Comparison of ENCODE assay signal across 23 cellular contexts in the genomic region with DNA sequence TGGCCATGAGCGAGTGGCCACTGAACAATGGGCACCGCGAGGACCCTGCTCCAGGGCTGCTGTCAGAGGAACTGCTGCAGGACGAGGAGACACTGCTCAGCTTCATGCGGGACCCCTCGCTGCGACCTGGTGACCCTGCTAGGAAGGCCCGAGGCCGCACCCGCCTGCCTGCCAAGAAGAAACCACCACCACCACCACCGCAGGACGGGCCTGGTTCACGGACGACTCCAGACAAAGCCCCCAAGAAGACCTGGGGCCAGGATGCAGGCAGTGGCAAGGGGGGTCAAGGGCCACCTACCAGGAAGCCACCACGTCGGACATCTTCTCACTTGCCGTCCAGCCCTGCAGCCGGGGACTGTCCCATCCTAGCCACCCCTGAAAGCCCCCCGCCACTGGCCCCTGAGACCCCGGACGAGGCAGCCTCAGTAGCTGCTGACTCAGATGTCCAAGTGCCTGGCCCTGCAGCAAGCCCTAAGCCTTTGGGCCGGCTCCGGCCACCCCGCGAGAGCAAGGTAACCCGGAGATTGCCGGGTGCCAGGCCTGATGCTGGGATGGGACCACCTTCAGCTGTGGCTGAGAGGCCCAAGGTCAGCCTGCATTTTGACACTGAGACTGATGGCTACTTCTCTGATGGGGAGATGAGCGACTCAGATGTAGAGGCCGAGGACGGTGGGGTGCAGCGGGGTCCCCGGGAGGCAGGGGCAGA. TPM values are rescaled to one million over a fixed set of nuclear protein-coding genes. Genes with fewer than 3 reads are reported as not detected.
DNase-seq lines count a peak whose midpoint lies in the region; ATAC-seq and TF ChIP-seq lines count a peak whose summit lies in the region.
"Had no signal": no experiment of that assay in that cellular context is flagged by ENCODE, and none has a peak within 500 bp of the region (broad histone marks: within the 10 kb centered on the region; RNA-seq: fewer than 3 reads in every experiment).

No MANE protein-coding gene starts in this region.

- H3K9me2 ChIP-seq in SK-N-SH, result no peaks in the 10 kb centered on the region

- POLR2A ChIA-PET in SK-N-SH (lab: Yijun Ruan, JAX), result interaction anchor here (0.9 to 1.0 kb wide), 2 partner anchors 51 to 167 kb away, joined by 3 read pairs; a partner anchor contains a TSS

- H2AFZ ChIP-seq in SK-N-SH (ENCODE audit: low read depth), result no peak overlapping the region
- H2AFZ ChIP-seq: GM23338 had no signal

- WGBS in SK-N-SH (ENCODE audit: low lambda C conversion rate), result 98% methylated on average over 14 of the region's 32 CpGs

- H3K9ac ChIP-seq in SK-N-SH, result no peak overlapping the region
- H3K9ac ChIP-seq in muscle layer of colon (ENCODE audit: low read length), result no peak overlapping the region

- H3K4me2 ChIP-seq in SK-N-SH, result no peak overlapping the region
- H3K4me2 ChIP-seq: GM23338 had no signal

- CTCF ChIA-PET in SK-N-SH (lab: Yijun Ruan, JAX), result interaction anchor here (0.6 to 4.8 kb wide), 46 partner anchors 8 to 634 kb away, joined by 3 to 53 read pairs (median 4); a partner anchor contains a TSS

- no peaks in the 10 kb centered on the region for H4K20me1 ChIP-seq in SK-N-SH (ENCODE audit: insufficient read depth)

- peak; percentile 14 for DNase-seq in SK-N-SH
- DNase-seq in central memory CD8-positive, alpha-beta T cell (ENCODE audit: low spot score in 2 of 2), result no peak
- no peak for DNase-seq in NCI-H1048 (lab: John Stamatoyannopoulos, UW)
- DNase-seq in SHP77 (lab: John Stamatoyannopoulos, UW), result no peak
- DNase-seq: Calu3; CD8-positive, alpha-beta memory T cell; DMS53; GDM1; Kasumi-1; NCI-H1417 treated with DMSO at 0.1 percent for 48 hours; NCI-H187; NCI-H446; NCI-H526; OCI-M1; SHP77 treated with DMSO at 0.1 percent for 48 hours had no signal

- H3K27ac ChIP-seq in SK-N-SH (ENCODE audit: low read depth in 2 of 2, low read length in 1 of 2) (no peak overlapping the region), muscle layer of colon (ENCODE audit: low read depth, low read length) (peak overlapping the region; percentile 25)
- H3K27ac ChIP-seq: 22Rv1, C4-2B, SK-N-MC had no signal

- peak overlapping the region; percentile 38 for H3K27ac Mint-ChIP-seq in central memory CD8-positive, alpha-beta T cell (ENCODE audit: low read depth)
- peak overlapping the region; percentile 78 for H3K27ac Mint-ChIP-seq in stimulated activated memory B cell treated with anti-CD40 and anti-IgM and Interleukin-4, amounts not matched to agents 10 μg/mL and 1 μg/mL and 100 μg/mL, for 72 hours
- H3K27ac Mint-ChIP-seq: GM23338 had no signal

- H3K4me1 Mint-ChIP-seq in central memory CD8-positive, alpha-beta T cell, result peaks cover 31% of the 10 kb centered on the region
- peaks cover 58% of the 10 kb centered on the region for H3K4me1 Mint-ChIP-seq in stimulated activated memory B cell treated with anti-CD40 and anti-IgM and Interleukin-4, amounts not matched to agents 10 μg/mL and 1 μg/mL and 100 μg/mL, for 72 hours

- peaks cover 24 to 51% of the 10 kb centered on the region in 2 experiments for H3K36me3 ChIP-seq in SK-N-SH (replicated peaks in 1 of 2; ENCODE audit: control insufficient read depth in 1 of 2, insufficient read depth in 2 of 2, low read length in 1 of 2)
- peaks cover 60% of the 10 kb centered on the region for H3K36me3 ChIP-seq in muscle layer of colon (ENCODE audit: insufficient read depth, low read length)

- H3K9me3 Mint-ChIP-seq in central memory CD8-positive, alpha-beta T cell, result no peaks in the 10 kb centered on the region
- no peaks in the 10 kb centered on the region for H3K9me3 Mint-ChIP-seq in stimulated activated memory B cell treated with anti-CD40 and anti-IgM and Interleukin-4, amounts not matched to agents 10 μg/mL and 1 μg/mL and 100 μg/mL, for 72 hours
- H3K9me3 Mint-ChIP-seq: CD8-positive, alpha-beta memory T cell; GM23338 had no signal

- H3K4me1 ChIP-seq in SK-N-SH (ENCODE audit: control insufficient read depth in 1 of 2, insufficient read depth in 2 of 2, low read depth in 1 of 2, low read length in 1 of 2) (peaks cover 6 to 20% of the 10 kb centered on the region in 2 experiments; a peak in 2 of 4 replicates), muscle layer of colon (ENCODE audit: insufficient read depth, low read length) (peaks cover 29% of the 10 kb centered on the region)

- no peak overlapping the region for H3K4me3 Mint-ChIP-seq in central memory CD8-positive, alpha-beta T cell
- H3K4me3 Mint-ChIP-seq in stimulated activated memory B cell treated with anti-CD40 and anti-IgM and Interleukin-4, amounts not matched to agents 10 μg/mL and 1 μg/mL and 100 μg/mL, for 72 hours, result no peak overlapping the region
- H3K4me3 Mint-ChIP-seq: GM23338 had no signal

- TF ChIP-seq CTCF in SK-N-SH (IDR thresholded peaks at IDR 0.05), result no peak

- no peaks in the 10 kb centered on the region for H3K27me3 ChIP-seq in SK-N-SH (ENCODE audit: insufficient read depth)
- H3K27me3 ChIP-seq in muscle layer of colon (ENCODE audit: control insufficient read depth in 1 of 2, insufficient read depth in 2 of 2, low read length in 2 of 2), result no peaks in the 10 kb centered on the region

- peaks cover 29% of the 10 kb centered on the region for H3K36me3 Mint-ChIP-seq in central memory CD8-positive, alpha-beta T cell (ENCODE audit: insufficient read depth)
- H3K36me3 Mint-ChIP-seq in stimulated activated memory B cell treated with anti-CD40 and anti-IgM and Interleukin-4, amounts not matched to agents 10 μg/mL and 1 μg/mL and 100 μg/mL, for 72 hours, result peaks cover 59% of the 10 kb centered on the region

- no peak for TF ChIP-seq RAD21 in SK-N-SH (IDR thresholded peaks at IDR 0.05; ENCODE audit: low read length)

- H3K9me3 ChIP-seq in SK-N-SH, result no peaks in the 10 kb centered on the region
- no peaks in the 10 kb centered on the region for H3K9me3 ChIP-seq in muscle layer of colon (ENCODE audit: low read length)

- ATAC-seq in SK-N-SH treated with all-trans-retinoic acid at 6 μM for 48 hours (no peak), HG02678 (IDR thresholded peaks at IDR 0.05; ENCODE audit: unreplicated experiment) (no peak)
- ATAC-seq in central memory CD8-positive, alpha-beta T cell (replicated peaks; ENCODE audit: extremely low read depth, poor library complexity, severe bottlenecking), result no peak
- ATAC-seq in stimulated activated memory B cell treated with anti-CD40 and anti-IgM and Interleukin-4, amounts not matched to agents 10 μg/mL and 1 μg/mL and 100 μg/mL, for 72 hours, result no peak

- H3K4me3 ChIP-seq in SK-N-SH (ENCODE audit: low read depth in 2 of 2, low read length in 1 of 2), result no peak overlapping the region
- no peak overlapping the region for H3K4me3 ChIP-seq in muscle layer of colon (ENCODE audit: low read depth in 1 of 2, low read length in 2 of 2)
- H3K4me3 ChIP-seq: GM23338, SK-N-MC had no signal

- no peak for TF ChIP-seq EP300 in SK-N-SH (IDR thresholded peaks at IDR 0.05; ENCODE audit: borderline replicate concordance in 1 of 2, low read depth in 1 of 2, low read length in 1 of 2)

- no peaks in the 10 kb centered on the region for H3K79me2 ChIP-seq in SK-N-SH (ENCODE audit: insufficient read depth)

- no peaks in the 10 kb centered on the region for H3K27me3 Mint-ChIP-seq in central memory CD8-positive, alpha-beta T cell
- no peaks in the 10 kb centered on the region for H3K27me3 Mint-ChIP-seq in stimulated activated memory B cell treated with anti-CD40 and anti-IgM and Interleukin-4, amounts not matched to agents 10 μg/mL and 1 μg/mL and 100 μg/mL, for 72 hours
- H3K27me3 Mint-ChIP-seq: CD8-positive, alpha-beta memory T cell had no signal

- H3F3A ChIP-seq in SK-N-SH (replicated peaks; ENCODE audit: insufficient read depth), result peaks cover 7% of the 10 kb centered on the region

TF ChIP-seq in SK-N-SH, 30 proteins besides CTCF, POLR2A, EP300 and RAD21:
- TF ChIP-seq RFX5 (IDR thresholded peaks at IDR 0.05; ENCODE audit: low read length) (no peak), FOSL2 (IDR thresholded peaks at IDR 0.05; ENCODE audit: borderline replicate concordance, low read depth) (no peak), TCF12 (IDR thresholded peaks at IDR 0.05) (no peak)

TF ChIP-seq in SK-N-SH treated with all-trans-retinoic acid at 6 μM for 48 hours, 23 proteins besides CTCF, POLR2A, EP300 and RAD21:
- TF ChIP-seq, protein P1, sequence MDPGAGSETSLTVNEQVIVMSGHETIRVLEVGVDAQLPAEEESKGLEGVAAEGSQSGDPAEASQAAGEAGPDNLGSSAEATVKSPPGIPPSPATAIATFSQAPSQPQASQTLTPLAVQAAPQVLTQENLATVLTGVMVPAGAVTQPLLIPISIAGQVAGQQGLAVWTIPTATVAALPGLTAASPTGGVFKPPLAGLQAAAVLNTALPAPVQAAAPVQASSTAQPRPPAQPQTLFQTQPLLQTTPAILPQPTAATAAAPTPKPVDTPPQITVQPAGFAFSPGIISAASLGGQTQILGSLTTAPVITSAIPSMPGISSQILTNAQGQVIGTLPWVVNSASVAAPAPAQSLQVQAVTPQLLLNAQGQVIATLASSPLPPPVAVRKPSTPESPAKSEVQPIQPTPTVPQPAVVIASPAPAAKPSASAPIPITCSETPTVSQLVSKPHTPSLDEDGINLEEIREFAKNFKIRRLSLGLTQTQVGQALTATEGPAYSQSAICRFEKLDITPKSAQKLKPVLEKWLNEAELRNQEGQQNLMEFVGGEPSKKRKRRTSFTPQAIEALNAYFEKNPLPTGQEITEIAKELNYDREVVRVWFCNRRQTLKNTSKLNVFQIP (CRISPR knock-in tag; IDR thresholded peaks at IDR 0.05; ENCODE audit: borderline replicate concordance, low read depth), result no peak
- no peak for TF ChIP-seq CSDC2 (CRISPR knock-in tag; IDR thresholded peaks at IDR 0.05)

RNA-seq across cellular contexts. Expression of a gene that starts 53.3 kb away (rescaled TPM):
- polyA plus RNA-seq in SK-N-SH (2012; rRNA removed), result 25.7 and 26.5 TPM in 2 replicates
- polyA plus RNA-seq in SK-N-SH (2012; cell fraction: cytosol; rRNA removed), result 10.2 and 17.2 TPM in 2 replicates
- 27.7 and 28.0 TPM in 2 replicates for polyA plus RNA-seq in SK-N-SH (2012; cell fraction: nucleus; rRNA removed)

RNA-seq across cellular contexts. Expression of a gene that starts 53.9 kb away (rescaled TPM):
- 14.1 and 20.3 TPM in 2 replicates for polyA plus RNA-seq in SK-N-SH (2012; rRNA removed)
- 23.3 and 37.3 TPM in 2 replicates for polyA plus RNA-seq in SK-N-SH (2012; cell fraction: cytosol; rRNA removed)
- 5.2 and 11.6 TPM in 2 replicates for polyA plus RNA-seq in SK-N-SH (2012; cell fraction: nucleus; rRNA removed)
